3 cellular contexts compared by ENCODE assay signal in genomic region chr19:46901701-46902401, GRCh38.
TF ChIP-seq lines count a peak whose summit lies in the region.

No MANE protein-coding gene starts in this region.

TF ChIP-seq in A549, 52 proteins besides CTCF, POLR2A, EP300 and RAD21:
- no peak for TF ChIP-seq FOSL2 (IDR thresholded peaks at IDR 0.05)
- TF ChIP-seq FOSL2 (CRISPR knock-in tag; IDR thresholded peaks at IDR 0.05): no peak
- no peak for TF ChIP-seq RCOR1 (IDR thresholded peaks at IDR 0.05; ENCODE audit: low read depth, low read length)
- no peak for TF ChIP-seq FOSB (CRISPR knock-in tag; IDR thresholded peaks at IDR 0.05)
- no peak for TF ChIP-seq ZSCAN20 (CRISPR knock-in tag; IDR thresholded peaks at IDR 0.05)
- TF ChIP-seq MAX (IDR thresholded peaks at IDR 0.05): no peak
- no peak for TF ChIP-seq SMC3 (IDR thresholded peaks at IDR 0.05)
- TF ChIP-seq NFE2L2 (conservative IDR thresholded peaks at IDR 0.05; ENCODE audit: low read length): no peak
- TF ChIP-seq ELK1 (IDR thresholded peaks at IDR 0.05; ENCODE audit: low read depth, low read length): no peak
- no peak for TF ChIP-seq ZFP36 (IDR thresholded peaks at IDR 0.05; ENCODE audit: borderline replicate concordance, partially characterized antibody)

TF ChIP-seq in HCT116, 20 proteins besides CTCF, POLR2A, EP300 and RAD21:
- TF ChIP-seq CEBPB (IDR thresholded peaks at IDR 0.05; ENCODE audit: low read depth) (0 out of 2 replicates have a peak, but pooled peaks have one; percentile 27), FOSL1 (IDR thresholded peaks at IDR 0.05; ENCODE audit: low read depth) (0 out of 2 replicates have a peak, but pooled peaks have one; percentile 40), SRF (IDR thresholded peaks at IDR 0.05; ENCODE audit: low read depth) (no peak)

TF ChIP-seq in K562, 482 proteins besides CTCF, POLR2A, EP300 and RAD21:
- TF ChIP-seq ZNF644 (tag; IDR thresholded peaks at IDR 0.05; ENCODE audit: low read depth) (no peak), FOXJ2 (tag; IDR thresholded peaks at IDR 0.05) (no peak), CBX1 (IDR thresholded peaks at IDR 0.05; ENCODE audit: low read depth) (no peak), NCOA6 (IDR thresholded peaks at IDR 0.05) (no peak), ZNF347 (CRISPR knock-in tag; IDR thresholded peaks at IDR 0.05; ENCODE audit: low read depth) (no peak), CTBP1 (IDR thresholded peaks at IDR 0.05; ENCODE audit: borderline replicate concordance) (peak; percentile 31; the same call in 1 of the 2 replicates), PKNOX1 (IDR thresholded peaks at IDR 0.05) (0 out of 2 replicates have a peak, but pooled peaks have one; percentile 20), NFIC (IDR thresholded peaks at IDR 0.05) (0 out of 2 replicates have a peak, but pooled peaks have one; percentile 33), XRCC5 (IDR thresholded peaks at IDR 0.05; ENCODE audit: low read depth, low read length) (no peak), ZNF133 (CRISPR knock-in tag; IDR thresholded peaks at IDR 0.05) (no peak), THRB (CRISPR knock-in tag; conservative IDR thresholded peaks at IDR 0.05) (no peak), ZNF140 (CRISPR knock-in tag; IDR thresholded peaks at IDR 0.05) (no peak), GATA2 (CRISPR knock-in tag; IDR thresholded peaks at IDR 0.05) (no peak), ERF (CRISPR knock-in tag; IDR thresholded peaks at IDR 0.05) (no peak), ATF4 (CRISPR knock-in tag; IDR thresholded peaks at IDR 0.05) (no peak), PBX2 (CRISPR knock-in tag; IDR thresholded peaks at IDR 0.05; ENCODE audit: low read depth) (no peak), PBX2 (tag; conservative IDR thresholded peaks at IDR 0.05; ENCODE audit: low read depth) (peak; percentile 61; the same call in 1 of the 2 replicates), ZNF778 (CRISPR knock-in tag; IDR thresholded peaks at IDR 0.05) (no peak), KDM1A (IDR thresholded peaks at IDR 0.05) (no peak), RHOXF2B (CRISPR knock-in tag; conservative IDR thresholded peaks at IDR 0.05) (no peak), EGR1 (conservative IDR thresholded peaks at IDR 0.05) (no peak), SP1 (CRISPR knock-in tag; IDR thresholded peaks at IDR 0.05) (no peak), CEBPG (CRISPR knock-in tag; IDR thresholded peaks at IDR 0.05) (no peak), CEBPG (tag; conservative IDR thresholded peaks at IDR 0.05 in 1 of 2, IDR thresholded peaks at IDR 0.05 in 1 of 2) (no peak), FOXJ3 (CRISPR knock-in tag; IDR thresholded peaks at IDR 0.05) (no peak), JUND (IDR thresholded peaks at IDR 0.05; ENCODE audit: borderline replicate concordance, low read depth, low read length) (no peak), JUND (tag; IDR thresholded peaks at IDR 0.05; ENCODE audit: borderline replicate concordance, low read depth, low read length) (no peak), HLTF (IDR thresholded peaks at IDR 0.05) (no peak), ZNF436 (CRISPR knock-in tag; IDR thresholded peaks at IDR 0.05) (no peak), RFX1 (IDR thresholded peaks at IDR 0.05) (no peak), ZNF707 (CRISPR knock-in tag; conservative IDR thresholded peaks at IDR 0.05) (no peak), WHSC1 (IDR thresholded peaks at IDR 0.05; ENCODE audit: low read length) (no peak), TRIM28 (IDR thresholded peaks at IDR 0.05) (no peak), MBD1 (CRISPR knock-in tag; IDR thresholded peaks at IDR 0.05) (no peak), NR2F6 (CRISPR knock-in tag; IDR thresholded peaks at IDR 0.05) (no peak), ZEB2 (IDR thresholded peaks at IDR 0.05) (no peak), POU5F1 (IDR thresholded peaks at IDR 0.05; ENCODE audit: borderline replicate concordance, low read depth, low read length, partially characterized antibody) (no peak), HMBOX1 (IDR thresholded peaks at IDR 0.05) (peak; percentile 40; the same call in 1 of the 2 replicates), IRF1 (CRISPR knock-in tag; IDR thresholded peaks at IDR 0.05; ENCODE audit: borderline replicate concordance) (no peak), MEIS2 (IDR thresholded peaks at IDR 0.05; ENCODE audit: partially characterized antibody) (peak; percentile 89)
